Comparison of ENCODE assay signal across 27 cellular contexts in genomic region chr5:36670548-36670947, GRCh38.
"Had no signal": no experiment of that assay in that cellular context is flagged by ENCODE, and none has a peak within 500 bp of the region (broad histone marks: within the 10 kb centered on the region; RNA-seq: fewer than 3 reads in every experiment).

No MANE protein-coding gene starts in this region.

- DNase-seq: activated CD4-positive, alpha-beta memory T cell treated with anti-CD3 and anti-CD28 coated beads, Interleukin-2, amount 10 ng/mL, durations not matched to agents 7 days and 5 days; activated CD4-positive, alpha-beta T cell treated with anti-CD3 and anti-CD28 coated beads for 1 hour; activated CD4-positive, alpha-beta T cell treated with anti-CD3 and anti-CD28 coated beads for 48 hours; activated CD4-positive, CD25-positive, alpha-beta regulatory T cell; activated CD8-positive, alpha-beta memory T cell treated with anti-CD3 and anti-CD28 coated beads for 24 hours; activated CD8-positive, alpha-beta memory T cell treated with anti-CD3 and anti-CD28 coated beads, Interleukin-2, amount 10 ng/mL, durations not matched to agents 7 days and 5 days; activated CD8-positive, alpha-beta memory T cell treated with anti-CD3 and anti-CD28 coated beads, Interleukin-2, amount 50 U/mL, for 48 hours; activated effector memory CD4-positive, alpha-beta T cell treated with Interleukin-2 at 50 U/mL for 16 hours; activated naive CD4-positive, alpha-beta T cell treated with anti-CD3 and anti-CD28 coated beads, Interleukin-2, amount 10 ng/mL, durations not matched to agents 7 days and 5 days; activated naive CD8-positive, alpha-beta T cell treated with anti-CD3 and anti-CD28 coated beads, Interleukin-2, amount 50 U/mL, for 24 hours; activated T-cell treated with anti-CD3 and anti-CD28 coated beads, Interleukin-2, amount 50 U/mL, for 48 hours; amniotic stem cell; aorta; MM.1S; MV-4-11; NCI-H1092; NCI-H1436 treated with DMSO at 0.1 percent for 48 hours; NCI-H1694 treated with DMSO at 0.1 percent for 48 hours; NCI-H2029; NCI-H2171; NCI-H510A; NCI-H526; NCI-H748 treated with DMSO at 0.1 percent for 48 hours; Right ventricle myocardium superior; T1000; WERI-Rb-1 had no signal

- H3K27ac Mint-ChIP-seq: activated CD4-positive, alpha-beta memory T cell treated with anti-CD3 and anti-CD28 coated beads, Interleukin-2, amount 10 ng/mL, durations not matched to agents 7 days and 5 days; activated CD8-positive, alpha-beta memory T cell treated with anti-CD3 and anti-CD28 coated beads, Interleukin-2, amount 10 ng/mL, durations not matched to agents 7 days and 5 days; activated naive CD4-positive, alpha-beta T cell treated with anti-CD3 and anti-CD28 coated beads, Interleukin-2, amount 10 ng/mL, durations not matched to agents 7 days and 5 days; activated naive CD8-positive, alpha-beta T cell; activated naive CD8-positive, alpha-beta T cell treated with anti-CD3 and anti-CD28 coated beads, Interleukin-2, amount 50 U/mL, for 24 hours had no signal

- H3K27me3 Mint-ChIP-seq: activated naive CD8-positive, alpha-beta T cell treated with anti-CD3 and anti-CD28 coated beads, Interleukin-2, amount 50 U/mL, for 24 hours had no signal

- H3K27ac ChIP-seq: WERI-Rb-1 had no signal

- H3K4me1 Mint-ChIP-seq: activated CD4-positive, alpha-beta memory T cell treated with anti-CD3 and anti-CD28 coated beads, Interleukin-2, amount 10 ng/mL, durations not matched to agents 7 days and 5 days; activated CD8-positive, alpha-beta memory T cell treated with anti-CD3 and anti-CD28 coated beads, Interleukin-2, amount 10 ng/mL, durations not matched to agents 7 days and 5 days; activated naive CD4-positive, alpha-beta T cell treated with anti-CD3 and anti-CD28 coated beads, Interleukin-2, amount 10 ng/mL, durations not matched to agents 7 days and 5 days; activated naive CD8-positive, alpha-beta T cell treated with anti-CD3 and anti-CD28 coated beads, Interleukin-2, amount 50 U/mL, for 24 hours had no signal

- H3K9me3 Mint-ChIP-seq: activated CD4-positive, alpha-beta memory T cell treated with anti-CD3 and anti-CD28 coated beads, Interleukin-2, amount 10 ng/mL, durations not matched to agents 7 days and 5 days; activated naive CD4-positive, alpha-beta T cell treated with anti-CD3 and anti-CD28 coated beads, Interleukin-2, amount 10 ng/mL, durations not matched to agents 7 days and 5 days; activated naive CD8-positive, alpha-beta T cell treated with anti-CD3 and anti-CD28 coated beads, Interleukin-2, amount 50 U/mL, for 24 hours had no signal

- H3K36me3 Mint-ChIP-seq: activated CD8-positive, alpha-beta memory T cell treated with anti-CD3 and anti-CD28 coated beads, Interleukin-2, amount 10 ng/mL, durations not matched to agents 7 days and 5 days; activated naive CD4-positive, alpha-beta T cell treated with anti-CD3 and anti-CD28 coated beads, Interleukin-2, amount 10 ng/mL, durations not matched to agents 7 days and 5 days; activated naive CD8-positive, alpha-beta T cell had no signal

- ATAC-seq: activated CD8-positive, alpha-beta memory T cell treated with anti-CD3 and anti-CD28 coated beads, Interleukin-2, amount 10 ng/mL, durations not matched to agents 7 days and 5 days; activated naive CD8-positive, alpha-beta T cell treated with anti-CD3 and anti-CD28 coated beads, Interleukin-2, amount 50 U/mL, for 24 hours had no signal

- H3K36me3 ChIP-seq: WERI-Rb-1 had no signal

- H3K4me3 Mint-ChIP-seq: activated CD4-positive, alpha-beta memory T cell treated with anti-CD3 and anti-CD28 coated beads, Interleukin-2, amount 10 ng/mL, durations not matched to agents 7 days and 5 days; activated CD8-positive, alpha-beta memory T cell treated with anti-CD3 and anti-CD28 coated beads, Interleukin-2, amount 10 ng/mL, durations not matched to agents 7 days and 5 days; activated naive CD4-positive, alpha-beta T cell treated with anti-CD3 and anti-CD28 coated beads, Interleukin-2, amount 10 ng/mL, durations not matched to agents 7 days and 5 days; activated naive CD8-positive, alpha-beta T cell; activated naive CD8-positive, alpha-beta T cell treated with anti-CD3 and anti-CD28 coated beads, Interleukin-2, amount 50 U/mL, for 24 hours had no signal
